ENCODE assay signal across 1 cellular context in the genomic region with DNA sequence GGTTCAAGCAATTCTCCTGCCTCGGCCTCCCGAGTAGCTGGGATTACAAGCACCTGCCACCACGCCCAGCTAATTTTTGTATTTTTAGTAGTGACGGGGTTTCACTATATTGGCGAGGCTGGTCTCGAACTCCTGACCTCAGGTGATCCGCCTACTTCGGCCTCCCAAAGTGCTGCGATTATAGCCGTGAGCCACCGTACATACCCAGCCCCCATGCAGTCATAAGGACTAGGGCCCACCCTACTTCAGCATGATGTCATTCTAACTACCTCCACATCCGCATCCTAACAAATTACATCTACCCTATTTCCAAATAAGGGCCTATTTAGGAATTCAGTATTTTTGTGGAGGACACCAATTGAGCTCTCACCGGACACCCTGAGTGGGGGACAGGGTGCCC.
A peak's percentile ranks its signal among the peaks of the same experiment; 100 is the strongest.
TF ChIP-seq lines count a peak whose summit lies in the region.

No MANE protein-coding gene starts in this region.

TF ChIP-seq in HEK293, 187 proteins besides CTCF, POLR2A, EP300 and RAD21:
- TF ChIP-seq ATF2 (tag by site-specific recombination; IDR thresholded peaks at IDR 0.05; ENCODE audit: low read depth), result peak; percentile 84
- TF ChIP-seq KLF1 (tag by site-specific recombination; IDR thresholded peaks at IDR 0.05), result peak; percentile 58
- TF ChIP-seq KLF17 (tag by site-specific recombination; IDR thresholded peaks at IDR 0.05), result peak; percentile 69; the same call in 1 of the 2 replicates
- TF ChIP-seq SP7 (tag by site-specific recombination; IDR thresholded peaks at IDR 0.05), result 0 out of 2 replicates have a peak, but pooled peaks have one; percentile 18
- TF ChIP-seq, protein P1, sequence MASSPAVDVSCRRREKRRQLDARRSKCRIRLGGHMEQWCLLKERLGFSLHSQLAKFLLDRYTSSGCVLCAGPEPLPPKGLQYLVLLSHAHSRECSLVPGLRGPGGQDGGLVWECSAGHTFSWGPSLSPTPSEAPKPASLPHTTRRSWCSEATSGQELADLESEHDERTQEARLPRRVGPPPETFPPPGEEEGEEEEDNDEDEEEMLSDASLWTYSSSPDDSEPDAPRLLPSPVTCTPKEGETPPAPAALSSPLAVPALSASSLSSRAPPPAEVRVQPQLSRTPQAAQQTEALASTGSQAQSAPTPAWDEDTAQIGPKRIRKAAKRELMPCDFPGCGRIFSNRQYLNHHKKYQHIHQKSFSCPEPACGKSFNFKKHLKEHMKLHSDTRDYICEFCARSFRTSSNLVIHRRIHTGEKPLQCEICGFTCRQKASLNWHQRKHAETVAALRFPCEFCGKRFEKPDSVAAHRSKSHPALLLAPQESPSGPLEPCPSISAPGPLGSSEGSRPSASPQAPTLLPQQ (tag by site-specific recombination; IDR thresholded peaks at IDR 0.05), result peak; percentile 24; the same call in 1 of the 2 replicates
- TF ChIP-seq ZFP69B (tag by site-specific recombination; IDR thresholded peaks at IDR 0.05), result peak; percentile 81
- peak; percentile 37 for TF ChIP-seq ZFHX2 (tag by site-specific recombination; conservative IDR thresholded peaks at IDR 0.05)
- 0 out of 2 replicates have a peak, but pooled peaks have one; percentile 12 for TF ChIP-seq ZNF600 (tag by site-specific recombination; IDR thresholded peaks at IDR 0.05)
- peak; percentile 56; the same call in 1 of the 2 replicates for TF ChIP-seq EGR2 (tag by site-specific recombination; IDR thresholded peaks at IDR 0.05; ENCODE audit: low read depth)
- TF ChIP-seq, protein P2, sequence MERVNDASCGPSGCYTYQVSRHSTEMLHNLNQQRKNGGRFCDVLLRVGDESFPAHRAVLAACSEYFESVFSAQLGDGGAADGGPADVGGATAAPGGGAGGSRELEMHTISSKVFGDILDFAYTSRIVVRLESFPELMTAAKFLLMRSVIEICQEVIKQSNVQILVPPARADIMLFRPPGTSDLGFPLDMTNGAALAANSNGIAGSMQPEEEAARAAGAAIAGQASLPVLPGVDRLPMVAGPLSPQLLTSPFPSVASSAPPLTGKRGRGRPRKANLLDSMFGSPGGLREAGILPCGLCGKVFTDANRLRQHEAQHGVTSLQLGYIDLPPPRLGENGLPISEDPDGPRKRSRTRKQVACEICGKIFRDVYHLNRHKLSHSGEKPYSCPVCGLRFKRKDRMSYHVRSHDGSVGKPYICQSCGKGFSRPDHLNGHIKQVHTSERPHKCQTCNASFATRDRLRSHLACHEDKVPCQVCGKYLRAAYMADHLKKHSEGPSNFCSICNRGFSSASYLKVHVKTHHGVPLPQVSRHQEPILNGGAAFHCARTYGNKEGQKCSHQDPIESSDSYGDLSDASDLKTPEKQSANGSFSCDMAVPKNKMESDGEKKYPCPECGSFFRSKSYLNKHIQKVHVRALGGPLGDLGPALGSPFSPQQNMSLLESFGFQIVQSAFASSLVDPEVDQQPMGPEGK (tag by site-specific recombination; IDR thresholded peaks at IDR 0.05), result peak; percentile 53; the same call in 1 of the 2 replicates
- peak; percentile 68; the same call in 1 of the 2 replicates for TF ChIP-seq ZNF629 (tag by site-specific recombination; IDR thresholded peaks at IDR 0.05)
